ENCODE assay signal across 1 cellular context in genomic region chr19:50025022-50025793, GRCh38.
A peak's percentile ranks its signal among the peaks of the same experiment; 100 is the strongest.
TF ChIP-seq lines count a peak whose summit lies in the region.

Gene VRK3, minus strand, starts transcription at chr19:50025372. Its CDS starts 9,210 bp downstream, at chr19:50016162.

TF ChIP-seq in K562, 482 proteins besides CTCF, POLR2A, EP300 and RAD21 (continued from another document and continues in another):
- TF ChIP-seq CREB5 (CRISPR knock-in tag; IDR thresholded peaks at IDR 0.05) (no peak), PML (IDR thresholded peaks at IDR 0.05; ENCODE audit: low read length) (peak; percentile 32; the same call in 1 of the 2 replicates), FOXJ2 (tag; IDR thresholded peaks at IDR 0.05) (peak; percentile 96), GTF2B (IDR thresholded peaks at IDR 0.05; ENCODE audit: extremely low read depth, insufficient read length) (no peak), ZBTB12 (CRISPR knock-in tag; IDR thresholded peaks at IDR 0.05) (peak; percentile 83), TAF1 (IDR thresholded peaks at IDR 0.05; ENCODE audit: control insufficient read depth, extremely low read depth, insufficient read depth, low read length, severe bottlenecking) (peak; percentile 64), NFIC (IDR thresholded peaks at IDR 0.05) (peak; percentile 80), ZNF280B (CRISPR knock-in tag; IDR thresholded peaks at IDR 0.05) (no peak), POLR2H (tag; IDR thresholded peaks at IDR 0.05; ENCODE audit: low read depth) (peak; percentile 31; the same call in 1 of the 2 replicates), TAF9B (IDR thresholded peaks at IDR 0.05; ENCODE audit: partially characterized antibody) (no peak), POLR3G (IDR thresholded peaks at IDR 0.05; ENCODE audit: extremely low read depth, insufficient read length, insufficient replicate concordance) (no peak), ZNF609 (CRISPR knock-in tag; IDR thresholded peaks at IDR 0.05; ENCODE audit: borderline replicate concordance) (peak; percentile 82; the same call in 1 of the 2 replicates), MNT (conservative IDR thresholded peaks at IDR 0.05) (no peak; a peak in 1 of 4 replicates), ARID3A (IDR thresholded peaks at IDR 0.05; ENCODE audit: borderline replicate concordance, low read depth, low read length) (peak; percentile 80; the same call in 1 of the 2 replicates), MEIS2 (IDR thresholded peaks at IDR 0.05; ENCODE audit: partially characterized antibody) (peak; percentile 95), ZFX (CRISPR knock-in tag; IDR thresholded peaks at IDR 0.05) (peak; percentile 73), ELF1 (tag; IDR thresholded peaks at IDR 0.05) (peak; percentile 93), THAP7 (CRISPR knock-in tag; IDR thresholded peaks at IDR 0.05) (0 out of 2 replicates have a peak, but pooled peaks have one; percentile 40), REST (CRISPR knock-in tag; IDR thresholded peaks at IDR 0.05; ENCODE audit: low read depth) (peak; percentile 56; the same call in 1 of the 2 replicates), ZBTB8A (IDR thresholded peaks at IDR 0.05; ENCODE audit: partially characterized antibody) (no peak), ASH1L (IDR thresholded peaks at IDR 0.05; ENCODE audit: borderline replicate concordance, low read depth, partially characterized antibody) (peak; percentile 86), NCOA6 (IDR thresholded peaks at IDR 0.05) (peak; percentile 96), TRIM24 (IDR thresholded peaks at IDR 0.05) (peak in 1 of 2 experiments; percentile 66; a peak in 1 of 4 replicates), MLX (CRISPR knock-in tag; conservative IDR thresholded peaks at IDR 0.05) (no peak), CBFA2T3 (IDR thresholded peaks at IDR 0.05) (no peak), ETS1 (conservative IDR thresholded peaks at IDR 0.05; ENCODE audit: control insufficient read depth, low read depth, low read length) (peak; percentile 77), SRSF7 (optimal IDR thresholded peaks at IDR 0.05; ENCODE audit: low read depth, low read length) (no peak), POLR2AphosphoS5 (IDR thresholded peaks at IDR 0.05; ENCODE audit: control insufficient read depth, insufficient read depth, low read depth, low read length) (peak; percentile 81)
